Comparison of ENCODE assay signal across 1 cellular context in the genomic region with DNA sequence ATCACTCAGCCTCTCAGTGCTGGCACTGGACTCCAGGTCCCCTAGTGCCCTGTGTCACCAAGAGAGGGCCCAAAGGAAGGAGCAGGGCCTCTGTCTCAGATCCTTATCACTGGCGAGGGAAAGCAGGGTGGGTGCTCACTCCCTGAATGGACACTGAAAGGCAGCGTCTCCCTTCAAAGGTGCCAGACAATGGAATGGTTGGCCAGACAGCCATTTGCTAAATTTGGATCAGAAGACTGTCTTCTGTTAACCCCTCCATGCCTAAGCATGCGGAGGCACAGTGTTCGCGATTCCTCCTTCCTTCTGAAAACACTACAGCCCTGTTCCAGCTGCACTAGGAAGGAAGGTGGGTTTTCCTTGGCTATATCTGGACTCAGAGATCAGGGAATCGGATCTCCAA.
TF ChIP-seq lines count a peak whose summit lies in the region.

No MANE protein-coding gene starts in this region.

TF ChIP-seq in H1, 55 proteins besides CTCF, POLR2A, EP300 and RAD21:
- TF ChIP-seq ZNF274 (IDR thresholded peaks at IDR 0.05; ENCODE audit: borderline replicate concordance, extremely low read depth, low read length) (no peak), CHD1 (IDR thresholded peaks at IDR 0.05; ENCODE audit: low read depth, low read length) (no peak), SIX5 (IDR thresholded peaks at IDR 0.05; ENCODE audit: low read depth, low read length) (no peak), CTBP2 (IDR thresholded peaks at IDR 0.05; ENCODE audit: borderline replicate concordance, insufficient read depth, insufficient read length, low read length) (no peak), NRF1 (IDR thresholded peaks at IDR 0.05; ENCODE audit: low read depth, low read length) (no peak), HDAC6 (IDR thresholded peaks at IDR 0.05; ENCODE audit: low read depth, low read length) (no peak), SRF (IDR thresholded peaks at IDR 0.05; ENCODE audit: low read depth, low read length) (no peak), YY1 (IDR thresholded peaks at IDR 0.05; ENCODE audit: low read depth, low read length) (no peak), GTF2F1 (IDR thresholded peaks at IDR 0.05; ENCODE audit: borderline replicate concordance, low read depth, low read length) (no peak), ASH2L (IDR thresholded peaks at IDR 0.05; ENCODE audit: low read length) (no peak), TBP (IDR thresholded peaks at IDR 0.05; ENCODE audit: low read depth, low read length) (no peak), GABPA (IDR thresholded peaks at IDR 0.05; ENCODE audit: borderline replicate concordance, insufficient read depth, low read length) (no peak), CEBPB (IDR thresholded peaks at IDR 0.05; ENCODE audit: low read depth, low read length) (no peak), RFX5 (IDR thresholded peaks at IDR 0.05; ENCODE audit: borderline replicate concordance, low read depth, low read length) (no peak)
- TF ChIP-seq, protein P1, sequence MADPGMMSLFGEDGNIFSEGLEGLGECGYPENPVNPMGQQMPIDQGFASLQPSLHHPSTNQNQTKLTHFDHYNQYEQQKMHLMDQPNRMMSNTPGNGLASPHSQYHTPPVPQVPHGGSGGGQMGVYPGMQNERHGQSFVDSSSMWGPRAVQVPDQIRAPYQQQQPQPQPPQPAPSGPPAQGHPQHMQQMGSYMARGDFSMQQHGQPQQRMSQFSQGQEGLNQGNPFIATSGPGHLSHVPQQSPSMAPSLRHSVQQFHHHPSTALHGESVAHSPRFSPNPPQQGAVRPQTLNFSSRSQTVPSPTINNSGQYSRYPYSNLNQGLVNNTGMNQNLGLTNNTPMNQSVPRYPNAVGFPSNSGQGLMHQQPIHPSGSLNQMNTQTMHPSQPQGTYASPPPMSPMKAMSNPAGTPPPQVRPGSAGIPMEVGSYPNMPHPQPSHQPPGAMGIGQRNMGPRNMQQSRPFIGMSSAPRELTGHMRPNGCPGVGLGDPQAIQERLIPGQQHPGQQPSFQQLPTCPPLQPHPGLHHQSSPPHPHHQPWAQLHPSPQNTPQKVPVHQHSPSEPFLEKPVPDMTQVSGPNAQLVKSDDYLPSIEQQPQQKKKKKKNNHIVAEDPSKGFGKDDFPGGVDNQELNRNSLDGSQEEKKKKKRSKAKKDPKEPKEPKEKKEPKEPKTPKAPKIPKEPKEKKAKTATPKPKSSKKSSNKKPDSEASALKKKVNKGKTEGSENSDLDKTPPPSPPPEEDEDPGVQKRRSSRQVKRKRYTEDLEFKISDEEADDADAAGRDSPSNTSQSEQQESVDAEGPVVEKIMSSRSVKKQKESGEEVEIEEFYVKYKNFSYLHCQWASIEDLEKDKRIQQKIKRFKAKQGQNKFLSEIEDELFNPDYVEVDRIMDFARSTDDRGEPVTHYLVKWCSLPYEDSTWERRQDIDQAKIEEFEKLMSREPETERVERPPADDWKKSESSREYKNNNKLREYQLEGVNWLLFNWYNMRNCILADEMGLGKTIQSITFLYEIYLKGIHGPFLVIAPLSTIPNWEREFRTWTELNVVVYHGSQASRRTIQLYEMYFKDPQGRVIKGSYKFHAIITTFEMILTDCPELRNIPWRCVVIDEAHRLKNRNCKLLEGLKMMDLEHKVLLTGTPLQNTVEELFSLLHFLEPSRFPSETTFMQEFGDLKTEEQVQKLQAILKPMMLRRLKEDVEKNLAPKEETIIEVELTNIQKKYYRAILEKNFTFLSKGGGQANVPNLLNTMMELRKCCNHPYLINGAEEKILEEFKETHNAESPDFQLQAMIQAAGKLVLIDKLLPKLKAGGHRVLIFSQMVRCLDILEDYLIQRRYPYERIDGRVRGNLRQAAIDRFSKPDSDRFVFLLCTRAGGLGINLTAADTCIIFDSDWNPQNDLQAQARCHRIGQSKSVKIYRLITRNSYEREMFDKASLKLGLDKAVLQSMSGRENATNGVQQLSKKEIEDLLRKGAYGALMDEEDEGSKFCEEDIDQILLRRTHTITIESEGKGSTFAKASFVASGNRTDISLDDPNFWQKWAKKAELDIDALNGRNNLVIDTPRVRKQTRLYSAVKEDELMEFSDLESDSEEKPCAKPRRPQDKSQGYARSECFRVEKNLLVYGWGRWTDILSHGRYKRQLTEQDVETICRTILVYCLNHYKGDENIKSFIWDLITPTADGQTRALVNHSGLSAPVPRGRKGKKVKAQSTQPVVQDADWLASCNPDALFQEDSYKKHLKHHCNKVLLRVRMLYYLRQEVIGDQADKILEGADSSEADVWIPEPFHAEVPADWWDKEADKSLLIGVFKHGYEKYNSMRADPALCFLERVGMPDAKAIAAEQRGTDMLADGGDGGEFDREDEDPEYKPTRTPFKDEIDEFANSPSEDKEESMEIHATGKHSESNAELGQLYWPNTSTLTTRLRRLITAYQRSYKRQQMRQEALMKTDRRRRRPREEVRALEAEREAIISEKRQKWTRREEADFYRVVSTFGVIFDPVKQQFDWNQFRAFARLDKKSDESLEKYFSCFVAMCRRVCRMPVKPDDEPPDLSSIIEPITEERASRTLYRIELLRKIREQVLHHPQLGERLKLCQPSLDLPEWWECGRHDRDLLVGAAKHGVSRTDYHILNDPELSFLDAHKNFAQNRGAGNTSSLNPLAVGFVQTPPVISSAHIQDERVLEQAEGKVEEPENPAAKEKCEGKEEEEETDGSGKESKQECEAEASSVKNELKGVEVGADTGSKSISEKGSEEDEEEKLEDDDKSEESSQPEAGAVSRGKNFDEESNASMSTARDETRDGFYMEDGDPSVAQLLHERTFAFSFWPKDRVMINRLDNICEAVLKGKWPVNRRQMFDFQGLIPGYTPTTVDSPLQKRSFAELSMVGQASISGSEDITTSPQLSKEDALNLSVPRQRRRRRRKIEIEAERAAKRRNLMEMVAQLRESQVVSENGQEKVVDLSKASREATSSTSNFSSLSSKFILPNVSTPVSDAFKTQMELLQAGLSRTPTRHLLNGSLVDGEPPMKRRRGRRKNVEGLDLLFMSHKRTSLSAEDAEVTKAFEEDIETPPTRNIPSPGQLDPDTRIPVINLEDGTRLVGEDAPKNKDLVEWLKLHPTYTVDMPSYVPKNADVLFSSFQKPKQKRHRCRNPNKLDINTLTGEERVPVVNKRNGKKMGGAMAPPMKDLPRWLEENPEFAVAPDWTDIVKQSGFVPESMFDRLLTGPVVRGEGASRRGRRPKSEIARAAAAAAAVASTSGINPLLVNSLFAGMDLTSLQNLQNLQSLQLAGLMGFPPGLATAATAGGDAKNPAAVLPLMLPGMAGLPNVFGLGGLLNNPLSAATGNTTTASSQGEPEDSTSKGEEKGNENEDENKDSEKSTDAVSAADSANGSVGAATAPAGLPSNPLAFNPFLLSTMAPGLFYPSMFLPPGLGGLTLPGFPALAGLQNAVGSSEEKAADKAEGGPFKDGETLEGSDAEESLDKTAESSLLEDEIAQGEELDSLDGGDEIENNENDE (IDR thresholded peaks at IDR 0.05; ENCODE audit: insufficient replicate concordance, low read length): no peak
TF ChIP-seq in H1: peak in this region for 0.
